In the genomic region with DNA sequence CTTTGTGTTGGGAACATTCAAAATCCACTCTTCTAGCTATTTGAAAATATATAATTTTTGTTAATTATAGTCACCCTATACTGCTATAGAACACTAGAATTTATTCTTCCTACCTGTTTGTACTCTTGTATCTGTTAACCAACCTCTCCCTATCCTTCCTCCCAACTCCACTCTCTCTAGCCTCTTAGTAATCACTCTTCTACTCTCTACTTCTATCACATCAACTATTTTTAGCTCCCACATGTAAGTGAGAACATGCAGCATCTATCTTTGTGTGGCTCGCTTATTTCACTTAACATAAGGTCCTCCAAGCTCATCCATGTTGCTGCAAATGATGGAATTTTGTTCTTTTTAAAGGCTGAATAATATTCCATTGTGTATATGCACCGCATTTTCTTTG, we compare ENCODE assay signal across 22 cellular contexts.
"Had no signal": no experiment of that assay in that cellular context is flagged by ENCODE, and none has a peak within 500 bp of the region (broad histone marks: within the 10 kb centered on the region; RNA-seq: fewer than 3 reads in every experiment).

No MANE protein-coding gene starts in this region.

- H3K4me3 Mint-ChIP-seq: activated CD8-positive, alpha-beta memory T cell treated with anti-CD3 and anti-CD28 coated beads, Interleukin-2, amount 10 ng/mL, durations not matched to agents 7 days and 5 days; activated naive CD4-positive, alpha-beta T cell treated with anti-CD3 and anti-CD28 coated beads, Interleukin-2, amount 10 ng/mL, durations not matched to agents 7 days and 5 days; activated T-cell treated with anti-CD3 and anti-CD28 coated beads, Interleukin-2, amount 50 U/mL, for 24 hours had no signal

- H3K9me3 ChIP-seq: Peyer's patch, SJCRH30, SK-N-SH had no signal

- H3K4me3 ChIP-seq: Peyer's patch, SJCRH30 had no signal

- H3K27ac Mint-ChIP-seq: activated CD8-positive, alpha-beta memory T cell treated with anti-CD3 and anti-CD28 coated beads, Interleukin-2, amount 10 ng/mL, durations not matched to agents 7 days and 5 days; activated T-cell treated with anti-CD3 and anti-CD28 coated beads, Interleukin-2, amount 50 U/mL, for 24 hours had no signal

- H3K4me1 ChIP-seq: SJCRH30 had no signal

- H3K9ac ChIP-seq: SK-N-SH had no signal

- H3K27ac ChIP-seq: RWPE1, SJCRH30 had no signal

- DNase-seq: activated CD4-positive, alpha-beta T cell treated with anti-CD3 and anti-CD28 coated beads, Interleukin-2, amount 50 U/mL, for 4 hours; activated CD4-positive, CD25-positive, alpha-beta regulatory T cell treated with anti-CD3 and anti-CD28 coated beads, Interleukin-2, amount 50 U/mL, for 72 hours; activated CD8-positive, alpha-beta memory T cell treated with anti-CD3 and anti-CD28 coated beads, Interleukin-2, amount 10 ng/mL, durations not matched to agents 7 days and 5 days; activated gamma-delta T cell treated with Interleukin-2 at 50 U/mL for 16 hours; activated naive CD4-positive, alpha-beta T cell treated with anti-CD3 and anti-CD28 coated beads, Interleukin-2, amount 10 ng/mL, durations not matched to agents 7 days and 5 days; activated T-cell treated with anti-CD3 and anti-CD28 coated beads, Interleukin-2, amount 50 U/mL, for 24 hours; cerebellar nuclear complex; IMR-90; Kasumi-1; KBM-7; NCI-H1105 treated with DMSO at 0.1 percent for 48 hours; NCI-H1436 treated with DMSO at 0.1 percent for 48 hours; NCI-H187 treated with DMSO at 0.1 percent for 48 hours; NCI-H2081 treated with DMSO at 0.1 percent for 48 hours; NCI-H446; NCI-H524; Peyer's patch; Right ventricle myocardium superior; SJCRH30; SK-N-SH; T-helper 1 cell had no signal

- H3K27me3 Mint-ChIP-seq: activated CD8-positive, alpha-beta memory T cell treated with anti-CD3 and anti-CD28 coated beads, Interleukin-2, amount 10 ng/mL, durations not matched to agents 7 days and 5 days; activated naive CD4-positive, alpha-beta T cell treated with anti-CD3 and anti-CD28 coated beads, Interleukin-2, amount 10 ng/mL, durations not matched to agents 7 days and 5 days had no signal

- H3K36me3 Mint-ChIP-seq: activated CD8-positive, alpha-beta memory T cell treated with anti-CD3 and anti-CD28 coated beads, Interleukin-2, amount 10 ng/mL, durations not matched to agents 7 days and 5 days had no signal

- ATAC-seq: activated CD8-positive, alpha-beta memory T cell treated with anti-CD3 and anti-CD28 coated beads, Interleukin-2, amount 10 ng/mL, durations not matched to agents 7 days and 5 days had no signal

- H3K36me3 ChIP-seq: Peyer's patch, SJCRH30 had no signal

- H3K9me3 Mint-ChIP-seq: activated T-cell treated with anti-CD3 and anti-CD28 coated beads, Interleukin-2, amount 50 U/mL, for 24 hours had no signal

- H3K4me2 ChIP-seq: SK-N-SH had no signal

- H3K27me3 ChIP-seq: Peyer's patch, SJCRH30 had no signal
